Comparison of ENCODE assay signal across 28 cellular contexts in the genomic region with DNA sequence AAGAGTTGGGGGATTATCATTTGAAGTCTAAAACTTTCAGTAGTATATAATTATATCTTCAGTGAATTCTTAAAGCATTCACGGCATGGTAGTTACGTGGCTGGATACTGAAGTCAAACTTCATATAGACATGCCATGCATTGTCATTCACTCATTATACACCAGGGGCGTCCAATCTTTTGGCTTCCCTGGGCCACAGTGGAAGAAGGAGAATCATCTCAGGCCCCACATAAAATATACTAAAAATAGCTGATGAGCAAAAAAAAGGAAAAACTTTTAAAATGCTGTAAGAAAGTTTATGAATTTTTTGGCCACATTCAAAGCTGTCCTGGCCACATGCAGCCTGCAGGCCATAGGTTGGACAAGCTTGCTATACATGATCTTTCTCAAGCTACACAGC. TPM values are rescaled to one million over a fixed set of nuclear protein-coding genes. Genes with fewer than 3 reads are reported as not detected.
DNase-seq lines count a peak whose midpoint lies in the region; ATAC-seq, FAIRE-seq and TF ChIP-seq lines count a peak whose summit lies in the region.
"Had no signal": no experiment of that assay in that cellular context is flagged by ENCODE, and none has a peak within 500 bp of the region (broad histone marks: within the 10 kb centered on the region; RNA-seq: fewer than 3 reads in every experiment).

No MANE protein-coding gene starts in this region.

- WGBS in HepG2 (ENCODE audit: low lambda C conversion rate), result 95% methylated on average over 3 of the region's 3 CpGs
- WGBS in right lobe of liver (ENCODE audit: insufficient coverage, low coverage, low lambda C conversion rate, missing lambda C conversion rate), result 100% methylated on average over 3 of the region's 3 CpGs

- H3K4me2 ChIP-seq in HepG2 (ENCODE audit: low read depth, low read length), result no peak overlapping the region
- no peak overlapping the region for H3K4me2 ChIP-seq in OCI-LY7 (ENCODE audit: low read length)

- in situ Hi-C loops in HepG2 (cut with HindIII; ENCODE audit: extremely low pct_ligation_motif_present, low pct_unique_long_range_greater_than_20kb), result no loop called here

- no peaks in the 10 kb centered on the region for H3K27me3 ChIP-seq in HepG2 (ENCODE audit: control insufficient read depth in 1 of 2, insufficient read depth in 2 of 2, low read length in 2 of 2)
- H3K27me3 ChIP-seq in right lobe of liver, result no peaks in the 10 kb centered on the region
- H3K27me3 ChIP-seq: SJCRH30 had no signal

- no peak for FAIRE-seq in HepG2 (lab: Jason Lieb, UNC)
- FAIRE-seq: A204.1, GM12878 had no signal

- no peak overlapping the region for H3K9ac ChIP-seq in HepG2 (ENCODE audit: insufficient read depth, low read depth, low read length)

- TF ChIP-seq EP300 in HepG2 (IDR thresholded peaks at IDR 0.05; ENCODE audit: low read depth in 2 of 2, low read length in 2 of 2), result no peak
- no peak for TF ChIP-seq EP300 in HepG2 (CRISPR knock-in tag; IDR thresholded peaks at IDR 0.05; ENCODE audit: borderline replicate concordance)

- TF ChIP-seq POLR2A in HepG2 (IDR thresholded peaks at IDR 0.05; ENCODE audit: insufficient read depth in 1 of 2, low read depth in 2 of 2, low read length in 2 of 2) (no peak), right lobe of liver (IDR thresholded peaks at IDR 0.05) (no peak)

- no peak for DNase-seq in HepG2 (ENCODE audit: low spot score)
- no peak for DNase-seq in right lobe of liver
- DNase-seq in OCI-LY7 (ENCODE audit: low spot score), result no peak
- DNase-seq in WTC11 (ENCODE audit: low spot score), result no peak
- no peak for DNase-seq in type B pancreatic cell (ENCODE audit: extremely low spot score, unreplicated experiment)
- DNase-seq in dermis blood vessel endothelial cell, result no peak
- DNase-seq: C1 segment of cervical spinal cord; CD4-positive, alpha-beta memory T cell; COR-L47; DMS53; H7; HFFc6; NCI-H1092 treated with DMSO at 0.1 percent for 48 hours; NCI-H1436 treated with DMSO at 0.1 percent for 48 hours; NCI-H187 treated with DMSO at 0.1 percent for 48 hours; NCI-H2107; NCI-H524 treated with DMSO at 0.1 percent for 48 hours; NCI-H774; SJCRH30; T-helper 17 cell had no signal

- TF ChIP-seq CTCF in HepG2 (CRISPR knock-in tag; IDR thresholded peaks at IDR 0.05) (no peak), right lobe of liver (IDR thresholded peaks at IDR 0.05) (no peak), OCI-LY7 (conservative IDR thresholded peaks at IDR 0.05; ENCODE audit: low read length) (peak; percentile 45), WTC11 (IDR thresholded peaks at IDR 0.05) (no peak), type B pancreatic cell (conservative IDR thresholded peaks at IDR 0.05) (peak; percentile 52)

- no peaks in the 10 kb centered on the region for H3K79me2 ChIP-seq in HepG2 (ENCODE audit: insufficient read depth, low read length)
- peaks cover 5% of the 10 kb centered on the region; the same call in 1 of the 2 replicates for H3K79me2 ChIP-seq in OCI-LY7 (ENCODE audit: insufficient read depth, low read depth, low read length)

- H3K36me3 Mint-ChIP-seq in WTC11 (peaks cover 2% of the 10 kb centered on the region), type B pancreatic cell (no peaks in the 10 kb centered on the region)

- no peaks in the 10 kb centered on the region for H3K9me2 ChIP-seq in OCI-LY7 (ENCODE audit: insufficient read depth, low read length)

- intact Hi-C loops in HepG2 (cut with micrococcal nuclease; ENCODE audit: unreplicated experiment) (no loop called here), right lobe of liver (cut with DNase I) (no loop called here), OCI-LY7 (cut with micrococcal nuclease; ENCODE audit: unreplicated experiment) (no loop called here)

- H3K36me3 ChIP-seq in HepG2 (replicated peaks in 1 of 2; ENCODE audit: control insufficient read depth in 1 of 2, insufficient read depth in 2 of 2, low read length in 2 of 2) (no peaks in the 10 kb centered on the region), right lobe of liver (no peaks in the 10 kb centered on the region), OCI-LY7 (ENCODE audit: insufficient read depth, low read length) (peaks cover 15% of the 10 kb centered on the region)
- H3K36me3 ChIP-seq: SJCRH30 had no signal

- H3K4me3 ChIP-seq in HepG2 (replicated peaks in 1 of 3; ENCODE audit: insufficient read depth in 1 of 3, low read depth in 2 of 3, low read length in 3 of 3) (no peak overlapping the region), right lobe of liver (no peak overlapping the region), OCI-LY7 (ENCODE audit: low read depth, low read length, poor library complexity, severe bottlenecking) (no peak overlapping the region)
- H3K4me3 ChIP-seq: GM12878, SJCRH30 had no signal

- H3K27me3 Mint-ChIP-seq in WTC11 (ENCODE audit: low read depth) (no peaks in the 10 kb centered on the region), type B pancreatic cell (no peaks in the 10 kb centered on the region)
- H3K27me3 Mint-ChIP-seq: CD4-positive, alpha-beta memory T cell; IgD-negative memory B cell; T-helper 17 cell had no signal

- POLR2A ChIA-PET in HepG2 (lab: Yijun Ruan, JAX) (no interaction called here), OCI-LY7 (lab: Charles Lee) (no interaction called here), WTC11 (lab: Charles Lee) (no interaction called here)

- H3K27ac Mint-ChIP-seq in WTC11 (no peak overlapping the region), type B pancreatic cell (no peak overlapping the region)
- H3K27ac Mint-ChIP-seq: HFFc6, IgD-negative memory B cell, T-helper 17 cell had no signal

- H3K4me1 Mint-ChIP-seq in WTC11 (peaks cover 21% of the 10 kb centered on the region), type B pancreatic cell (ENCODE audit: unreplicated experiment) (peaks cover 8% of the 10 kb centered on the region)

- ATAC-seq in HepG2 (0 out of 3 replicates have a peak, but pooled peaks have one; percentile 38), right lobe of liver (no peak), WTC11 (peak; percentile 65), GM21723 (IDR thresholded peaks at IDR 0.05; ENCODE audit: unreplicated experiment) (no peak), GM21360 (IDR thresholded peaks at IDR 0.05; ENCODE audit: unreplicated experiment) (no peak)
- ATAC-seq: GM12878, Right ventricle myocardium inferior, SK-N-SH treated with all-trans-retinoic acid at 6 μM for 48 hours, T-helper 17 cell had no signal

- no peak for TF ChIP-seq RAD21 in HepG2 (CRISPR knock-in tag; IDR thresholded peaks at IDR 0.05)

- H3K27ac ChIP-seq in HepG2 (ENCODE audit: extremely low read length, insufficient read depth, low read length) (no peak overlapping the region), right lobe of liver (no peak overlapping the region), OCI-LY7 (ENCODE audit: low read depth, low read length, poor library complexity, severe bottlenecking) (no peak overlapping the region)
- H3K27ac ChIP-seq: SJCRH30 had no signal

- H3K4me3 Mint-ChIP-seq in WTC11, result no peak overlapping the region
- no peak overlapping the region for H3K4me3 Mint-ChIP-seq in type B pancreatic cell
- H3K4me3 Mint-ChIP-seq: CD4-positive, alpha-beta memory T cell; HFFc6; IgD-negative memory B cell; T-helper 17 cell had no signal

- H3K9me3 ChIP-seq in HepG2 (ENCODE audit: low read length) (peaks cover 2% of the 10 kb centered on the region; the same call in 1 of the 2 replicates), right lobe of liver (no peaks in the 10 kb centered on the region), OCI-LY7 (ENCODE audit: low read length) (no peaks in the 10 kb centered on the region)
- H3K9me3 ChIP-seq: SJCRH30 had no signal

- H3K4me1 ChIP-seq in HepG2 (ENCODE audit: insufficient read depth, low read length), result peaks cover 35% of the 10 kb centered on the region
- H3K4me1 ChIP-seq in right lobe of liver, result no peaks in the 10 kb centered on the region
- H3K4me1 ChIP-seq in OCI-LY7 (ENCODE audit: insufficient read depth, low read length, poor library complexity, severe bottlenecking), result no peaks in the 10 kb centered on the region
- H3K4me1 ChIP-seq: SJCRH30 had no signal

- peaks cover 9% of the 10 kb centered on the region for H3K9me3 Mint-ChIP-seq in WTC11
- peaks cover under 1% of the 10 kb centered on the region for H3K9me3 Mint-ChIP-seq in type B pancreatic cell

- CTCF ChIA-PET in HepG2 (lab: Yijun Ruan, JAX; ENCODE audit: low intra/inter-chr PET ratio, low total read pairs) (no interaction called here), OCI-LY7 (lab: Charles Lee; ENCODE audit: unreplicated experiment) (interaction anchor here (0.5 kb wide), 1 partner anchor 874 kb away, joined by 3 read pairs; no protein-coding TSS in a partner anchor), WTC11 (lab: Charles Lee) (interaction anchor here (1.0 kb wide), 1 partner anchor 16 kb away, joined by 3 read pairs; no protein-coding TSS in a partner anchor)

- H2AFZ ChIP-seq in HepG2 (ENCODE audit: low read length) (no peak overlapping the region), OCI-LY7 (ENCODE audit: low read length) (no peak overlapping the region)

- BruUV-seq in HepG2 (replicated peaks; lab: Mats Ljungman, UMichigan) (no TSS peak), OCI-LY7 (replicated peaks; lab: Mats Ljungman, UMichigan) (no TSS peak)

- H4K20me1 ChIP-seq in HepG2 (ENCODE audit: insufficient read depth, low read length) (no peaks in the 10 kb centered on the region), OCI-LY7 (ENCODE audit: insufficient read depth, low read length) (no peaks in the 10 kb centered on the region)

RNA-seq across cellular contexts. Expression of a gene that starts 43.8 kb away (rescaled TPM):
- 5.7 and 7.5 TPM in 2 replicates for total RNA-seq in HepG2 (2016; rRNA removed; fragmentation: Illumina TruSeq; extraction: Trizol)
- total RNA-seq in HepG2 (2016; cell fraction: cytosol; rRNA removed; fragmentation: Illumina TruSeq; extraction: Trizol; ENCODE audit: low read depth), result 8.2 and 9.3 TPM in 2 replicates
- total RNA-seq in HepG2 (2016; cell fraction: insoluble cytoplasmic fraction; rRNA removed; fragmentation: Illumina TruSeq; extraction: Trizol), result 6.2 and 6.5 TPM in 2 replicates
- total RNA-seq in HepG2 (2016; cell fraction: membrane; rRNA removed; fragmentation: Illumina TruSeq; extraction: Trizol), result 4.1 and 4.5 TPM in 2 replicates
- total RNA-seq in HepG2 (2016; cell fraction: nucleus; rRNA removed; fragmentation: Illumina TruSeq; extraction: Trizol), result 18.2 and 22.5 TPM in 2 replicates
- polyA plus RNA-seq in HepG2 (2011; rRNA removed), result 2.1 and 2.6 TPM in 2 replicates
- polyA plus RNA-seq in HepG2 (2011; cell fraction: cytosol; rRNA removed), result 0.89 and 1.2 TPM in 2 replicates
- 2.4 and 3.0 TPM in 2 replicates for polyA plus RNA-seq in HepG2 (2011; cell fraction: nucleus; rRNA removed)
- polyA plus RNA-seq in HepG2 (2012), result 1.9 TPM in 2 replicates
- 0.51 and 0.55 TPM in 2 replicates for polyA plus RNA-seq in HepG2 (2016; cell fraction: cytosol; fragmentation: Illumina TruSeq; extraction: Trizol; ENCODE audit: low read depth)
- polyA plus RNA-seq in HepG2 (2016; cell fraction: insoluble cytoplasmic fraction; fragmentation: Illumina TruSeq; extraction: Trizol; ENCODE audit: low read depth), result 3.2 and 3.4 TPM in 2 replicates
- polyA plus RNA-seq in HepG2 (2016; cell fraction: membrane; fragmentation: Illumina TruSeq; extraction: Trizol; ENCODE audit: low read depth), result 0.77 and 0.92 TPM in 2 replicates
- polyA plus RNA-seq in HepG2 (2016; cell fraction: nucleus; fragmentation: Illumina TruSeq; extraction: Trizol; ENCODE audit: insufficient read depth, low read depth), result 3.9 and 4.6 TPM in 2 replicates
- polyA minus RNA-seq in HepG2 (2011; rRNA and poly(A)+ RNA removed; ENCODE audit: low replicate concordance), result 10.7 and 15.7 TPM in 2 replicates
- polyA minus RNA-seq in HepG2 (2011; cell fraction: cytosol; rRNA and poly(A)+ RNA removed), result 3.7 and 5.0 TPM in 2 replicates
- polyA minus RNA-seq in HepG2 (2011; cell fraction: nucleus; rRNA and poly(A)+ RNA removed), result 39.9 and 40.9 TPM in 2 replicates
- 1 to 10 TPM; 6.4 to 8.9 (median 7.3) TPM for total RNA-seq in right lobe of liver
- 11.4 and 17.4 TPM in 2 replicates for total RNA-seq in OCI-LY7 (2014; rRNA removed; shearing (Covaris generic))
- total RNA-seq in OCI-LY7 (2022), result 43.0 and 46.4 TPM in 2 replicates
- total RNA-seq in WTC11 (2021), result 2.8 to 4.3 TPM (median 3.3 TPM) in 3 replicates
- 8.7 and 8.8 TPM in 2 replicates for total RNA-seq in type B pancreatic cell (ENCODE audit: low replicate concordance)
- 2.6 and 5.4 TPM in 2 replicates for total RNA-seq in dermis blood vessel endothelial cell
- total RNA-seq: G401 had no signal

Comparison
In these comparisons a context has a peak if more than half of its experiments do, and no peak if none do; other contexts are left out.
1. ATAC-seq: peak in HepG2 (single experiment) and WTC11 (single experiment); none in right lobe of liver (0 of 4), GM21723 (single experiment) and GM21360 (single experiment).
2. CTCF ChIP-seq: peak in OCI-LY7 (single experiment) and type B pancreatic cell (single experiment); none in HepG2 (single experiment), right lobe of liver (0 of 4) and WTC11 (single experiment).